In the genomic region with DNA sequence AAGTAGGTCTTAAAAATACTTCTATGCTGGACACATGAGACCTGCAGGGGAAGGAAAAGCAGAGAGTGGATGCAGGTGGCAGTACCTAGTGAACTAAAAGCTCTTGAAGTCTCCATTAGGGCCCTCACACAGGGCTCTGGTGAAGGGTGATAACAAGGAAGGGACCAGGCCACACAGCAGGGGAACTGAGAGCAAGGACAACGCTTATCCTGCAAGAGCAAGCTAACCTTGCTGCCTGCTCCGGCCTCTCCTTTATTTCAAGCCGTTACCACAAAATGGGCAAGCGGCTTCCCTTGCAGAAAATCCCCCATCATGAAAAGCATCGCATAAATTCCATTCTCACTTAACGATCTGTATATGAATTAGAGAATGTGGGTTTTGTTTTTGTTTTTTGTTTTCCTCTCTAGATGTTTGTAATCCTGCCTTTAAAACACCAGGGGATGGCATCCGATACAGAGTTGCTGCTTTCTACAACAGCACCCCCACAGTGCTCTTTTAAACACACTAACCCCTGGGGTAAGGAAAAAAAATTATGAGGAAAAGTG, we compare ENCODE assay signal across 21 cellular contexts.
DNase-seq lines count a peak whose midpoint lies in the region; ATAC-seq and TF ChIP-seq lines count a peak whose summit lies in the region.
"Had no signal": no experiment of that assay in that cellular context is flagged by ENCODE, and none has a peak within 500 bp of the region (broad histone marks: within the 10 kb centered on the region; RNA-seq: fewer than 3 reads in every experiment).

No MANE protein-coding gene starts in this region.

- POLR2A ChIA-PET in WTC11 (lab: Charles Lee), result no interaction called here

- peaks cover 30% of the 10 kb centered on the region for H3K27me3 Mint-ChIP-seq in WTC11 (ENCODE audit: low read depth)
- H3K27me3 Mint-ChIP-seq: B cell had no signal

- ATAC-seq in WTC11 (peak; percentile 74), body of pancreas (no peak)
- ATAC-seq: Panc1 had no signal

- no peak overlapping the region; the same call in 1 of the 2 replicates for H3K27ac Mint-ChIP-seq in WTC11
- H3K27ac Mint-ChIP-seq: B cell, IgD-negative memory B cell had no signal

- H3K9me3 Mint-ChIP-seq in WTC11, result peaks cover 7% of the 10 kb centered on the region
- H3K9me3 Mint-ChIP-seq: IgD-negative memory B cell had no signal

- CTCF ChIA-PET in WTC11 (lab: Charles Lee), result interaction anchor here (0.8 to 2.8 kb wide), 5 partner anchors 9 to 602 kb away, joined by 3 to 22 read pairs (median 4); a partner anchor contains a TSS

- H3K36me3 ChIP-seq in body of pancreas (replicated peaks in 1 of 2; ENCODE audit: insufficient read depth in 1 of 2, low read depth in 2 of 2), result no peaks in the 10 kb centered on the region
- H3K36me3 ChIP-seq: MG63, SJSA1 had no signal

- intact Hi-C loops in body of pancreas (cut with DNase I), result loop anchor here (10.0 kb wide), 1 partner anchor 130 kb away; no protein-coding TSS in a partner anchor

- H3K4me3 Mint-ChIP-seq in WTC11, result peak overlapping the region; percentile 9
- H3K4me3 Mint-ChIP-seq: B cell, IgD-negative memory B cell had no signal

- no peaks in the 10 kb centered on the region for H3K9me3 ChIP-seq in body of pancreas
- H3K9me3 ChIP-seq: MG63, SJSA1 had no signal

- TF ChIP-seq POLR2A in body of pancreas (IDR thresholded peaks at IDR 0.05), result no peak

- peaks cover 46% of the 10 kb centered on the region for H3K4me1 Mint-ChIP-seq in WTC11
- H3K4me1 Mint-ChIP-seq: B cell had no signal

- H3K4me3 ChIP-seq in body of pancreas, result no peak overlapping the region
- H3K4me3 ChIP-seq: MG63, SJSA1 had no signal

- 76 to 79% methylated on average over 7 of the region's 7 CpGs for WGBS in body of pancreas, 2 donors

- H3K27me3 ChIP-seq in body of pancreas, result no peaks in the 10 kb centered on the region
- H3K27me3 ChIP-seq: MG63 had no signal

- TF ChIP-seq CTCF in WTC11 (IDR thresholded peaks at IDR 0.05) (no peak), body of pancreas (IDR thresholded peaks at IDR 0.05) (no peak)

- DNase-seq in NCI-H2107 treated with DMSO at 0.1 percent for 48 hours (lab: John Stamatoyannopoulos, UW; ENCODE audit: unreplicated experiment), result peak; percentile 9
- no peak for DNase-seq in NCI-H2107 (lab: John Stamatoyannopoulos, UW)
- DNase-seq in WTC11 (ENCODE audit: low spot score), result peak; percentile 42
- DNase-seq in iPS-NIHi11 (ENCODE audit: low spot score), result peak; percentile 23
- DNase-seq in body of pancreas, result no peak
- no peak for DNase-seq in inferior parietal cortex (ENCODE audit: extremely low spot score)
- no peak for DNase-seq in GM03348 (ENCODE audit: low spot score)
- DNase-seq: COR-L47, EL, HCEC 1CT, Kasumi-1, MG63, NCI-H1092 treated with DMSO at 0.1 percent for 48 hours, NCI-H2171, NCI-H446, NCI-H526 treated with DMSO at 0.1 percent for 48 hours had no signal

- H3K4me1 ChIP-seq in body of pancreas, result no peaks in the 10 kb centered on the region
- H3K4me1 ChIP-seq: SJSA1 had no signal

- no peaks in the 10 kb centered on the region; the same call in 1 of the 2 replicates for H3K36me3 Mint-ChIP-seq in WTC11
- H3K36me3 Mint-ChIP-seq: IgD-negative memory B cell had no signal

- H3K27ac ChIP-seq in body of pancreas, result no peak overlapping the region
- H3K27ac ChIP-seq: HL-60, SJSA1 had no signal

TF ChIP-seq in WTC11, 78 proteins besides CTCF, POLR2A, EP300 and RAD21:
- TF ChIP-seq GRHL2 (CRISPR knock-in tag; IDR thresholded peaks at IDR 0.05; ENCODE audit: insufficient replicate concordance, severe bottlenecking), result no peak
- 0 out of 2 replicates have a peak, but pooled peaks have one; percentile 35 for TF ChIP-seq ZNF423 (CRISPR knock-in tag; IDR thresholded peaks at IDR 0.05)
TF ChIP-seq in WTC11: peak in this region for 1.

Comparison
In these comparisons a context has a peak if more than half of its experiments do, and no peak if none do; other contexts are left out.
1. DNase-seq: peak in NCI-H2107 treated with DMSO at 0.1 percent for 48 hours (single experiment), WTC11 (single experiment) and iPS-NIHi11 (single experiment); none in NCI-H2107 (single experiment), body of pancreas (0 of 4), inferior parietal cortex (single experiment) and GM03348 (single experiment).